Comparison of ENCODE assay signal across 15 cellular contexts in the genomic region with DNA sequence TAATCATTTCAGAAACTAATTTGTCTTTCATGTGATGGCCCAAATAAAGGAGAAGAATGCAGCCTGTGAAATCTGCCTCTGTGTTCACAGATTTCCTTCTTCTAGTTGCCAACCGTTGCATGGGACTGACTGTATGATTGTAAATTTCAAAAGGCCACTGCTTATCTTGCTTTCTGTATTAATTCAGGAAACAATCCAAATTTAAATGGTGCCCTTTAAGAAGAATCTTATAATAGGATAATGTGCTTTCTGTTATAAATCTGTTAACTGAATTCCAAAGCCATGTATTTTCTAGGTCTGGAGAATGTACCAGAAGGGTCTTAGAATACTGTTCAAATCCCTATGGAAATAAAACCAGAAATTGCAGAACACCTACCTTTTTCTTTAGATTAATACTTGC.
"Had no signal": no experiment of that assay in that cellular context is flagged by ENCODE, and none has a peak within 500 bp of the region (broad histone marks: within the 10 kb centered on the region; RNA-seq: fewer than 3 reads in every experiment).

No MANE protein-coding gene starts in this region.

- H3K4me1 ChIP-seq: right lobe of liver had no signal

- ATAC-seq: activated CD4-positive, alpha-beta T cell treated with anti-CD3 and anti-CD28 coated beads for 36 hours; activated CD8-positive, alpha-beta memory T cell treated with anti-CD3 and anti-CD28 coated beads, Interleukin-2, amount 10 ng/mL, durations not matched to agents 7 days and 5 days; activated naive CD8-positive, alpha-beta T cell treated with anti-CD3 and anti-CD28 coated beads, Interleukin-2, amount 50 U/mL, for 24 hours; left ventricle myocardium superior; natural killer cell treated with Interleukin-12 subunit alpha and Interleukin-12 subunit beta and Interleukin-15 and Interleukin-18, amount 100 ng/mL, for 72 hours; right lobe of liver had no signal

- H3K27ac ChIP-seq: hepatocyte, right lobe of liver, suprapubic skin, WERI-Rb-1 had no signal

- H3K4me3 ChIP-seq: hepatocyte, right lobe of liver, suprapubic skin had no signal

- H3K27me3 ChIP-seq: hepatocyte, right lobe of liver, suprapubic skin had no signal

- DNase-seq: activated CD4-positive, alpha-beta memory T cell treated with anti-CD3 and anti-CD28 coated beads for 36 hours; activated CD4-positive, alpha-beta T cell treated with anti-CD3 and anti-CD28 coated beads for 36 hours; activated CD8-positive, alpha-beta memory T cell treated with anti-CD3 and anti-CD28 coated beads, Interleukin-2, amount 10 ng/mL, durations not matched to agents 7 days and 5 days; activated naive CD4-positive, alpha-beta T cell treated with anti-CD3 and anti-CD28 coated beads for 36 hours; activated naive CD8-positive, alpha-beta T cell treated with anti-CD3 and anti-CD28 coated beads, Interleukin-2, amount 50 U/mL, for 24 hours; activated T-cell treated with anti-CD3 and anti-CD28 coated beads, Interleukin-2, amount 50 U/mL, for 1 hour; caudate nucleus; islet precursor cell; left ventricle myocardium superior; mesendoderm; right lobe of liver; WERI-Rb-1 had no signal

- H3K9me3 ChIP-seq: right lobe of liver, suprapubic skin had no signal

- H3K36me3 ChIP-seq: right lobe of liver, WERI-Rb-1 had no signal
